8 cellular contexts compared by ENCODE assay signal in genomic region chr17:79294459-79295071, GRCh38.
DNase-seq lines count a peak whose midpoint lies in the region; ATAC-seq and TF ChIP-seq lines count a peak whose summit lies in the region.

No MANE protein-coding gene starts in this region.

- ATAC-seq in activated T-helper 17 cell treated with anti-CD3 and anti-CD28 coated beads, Interleukin-2, amount 50 U/mL, for 72 hours (replicated peaks) = no peak
- no peak for ATAC-seq in GM21390 (IDR thresholded peaks at IDR 0.05; ENCODE audit: unreplicated experiment)

- no peak overlapping the region for H3K9ac ChIP-seq in adipocyte (ENCODE audit: low read length)

- H3K27me3 ChIP-seq in adipocyte (replicated peaks; ENCODE audit: control insufficient read depth, insufficient read depth, low read length) = peaks cover 39% of the 10 kb centered on the region

- TF ChIP-seq CTCF in Calu3 (IDR thresholded peaks at IDR 0.05; ENCODE audit: unreplicated experiment) = no peak

- no TSS peak for BruUV-seq in Calu3 (replicated peaks; lab: Mats Ljungman, UMichigan)

- no peaks in the 10 kb centered on the region for H3K4me1 ChIP-seq in adipocyte (ENCODE audit: control insufficient read depth, insufficient read depth, low read length)

- H3K4me1 Mint-ChIP-seq in Calu3 (ENCODE audit: low read depth, unreplicated experiment) = no peaks in the 10 kb centered on the region
- H3K4me1 Mint-ChIP-seq in activated T-helper 17 cell treated with anti-CD3 and anti-CD28 coated beads, Interleukin-2, amount 50 U/mL, for 72 hours = no peaks in the 10 kb centered on the region

- H3K4me3 ChIP-seq in adipocyte (ENCODE audit: low read length) = no peak overlapping the region

- intact Hi-C loops in Calu3 (cut with micrococcal nuclease; ENCODE audit: unreplicated experiment) = no loop called here

- H3K27ac Mint-ChIP-seq in Calu3 (ENCODE audit: unreplicated experiment) = no peak overlapping the region
- no peak overlapping the region for H3K27ac Mint-ChIP-seq in activated T-helper 17 cell treated with anti-CD3 and anti-CD28 coated beads, Interleukin-2, amount 50 U/mL, for 72 hours

- CTCF ChIA-PET in Calu3 (lab: Charles Lee) = no interaction called here

- peaks cover 5% of the 10 kb centered on the region for H3K36me3 Mint-ChIP-seq in Calu3 (ENCODE audit: insufficient read depth, unreplicated experiment)
- H3K36me3 Mint-ChIP-seq in activated T-helper 17 cell treated with anti-CD3 and anti-CD28 coated beads, Interleukin-2, amount 50 U/mL, for 72 hours (ENCODE audit: low read depth) = no peaks in the 10 kb centered on the region

- H3K4me3 Mint-ChIP-seq in Calu3 (ENCODE audit: low read depth, unreplicated experiment) = no peak overlapping the region
- no peak overlapping the region for H3K4me3 Mint-ChIP-seq in activated T-helper 17 cell treated with anti-CD3 and anti-CD28 coated beads, Interleukin-2, amount 50 U/mL, for 72 hours

- H3K27me3 Mint-ChIP-seq in Calu3 (ENCODE audit: unreplicated experiment) = peaks cover 100% of the 10 kb centered on the region
- H3K27me3 Mint-ChIP-seq in activated T-helper 17 cell treated with anti-CD3 and anti-CD28 coated beads, Interleukin-2, amount 50 U/mL, for 72 hours = peaks cover 30% of the 10 kb centered on the region

- H3K36me3 ChIP-seq in adipocyte (ENCODE audit: control insufficient read depth, insufficient read depth, low read length, severe bottlenecking) = no peaks in the 10 kb centered on the region

- DNase-seq in Calu3 = peak; percentile 71
- peak; percentile 39 for DNase-seq in adipocyte (ENCODE audit: low read depth)
- peak; percentile 33 for DNase-seq in iris pigment epithelial cell (ENCODE audit: low read depth)
- DNase-seq in stimulated activated CD8-positive, alpha-beta memory T cell treated with anti-CD3 and anti-CD28 coated beads, Interleukin-2, amount 100 ng/mL, for 1 hour (ENCODE audit: low read depth in 2 of 2) = peak; percentile 12 to 23
- DNase-seq in NCI-H748 (lab: John Stamatoyannopoulos, UW; ENCODE audit: unreplicated experiment) = no peak

- no peaks in the 10 kb centered on the region for H3K9me3 ChIP-seq in adipocyte (ENCODE audit: control insufficient read depth, low read length)

- no peaks in the 10 kb centered on the region for H3K9me3 Mint-ChIP-seq in Calu3 (ENCODE audit: low read depth, unreplicated experiment)
- no peaks in the 10 kb centered on the region for H3K9me3 Mint-ChIP-seq in activated T-helper 17 cell treated with anti-CD3 and anti-CD28 coated beads, Interleukin-2, amount 50 U/mL, for 72 hours

TF ChIP-seq in PFSK-1, 5 proteins besides CTCF, POLR2A, EP300 and RAD21:
- TF ChIP-seq POLR2AphosphoS5 (IDR thresholded peaks at IDR 0.05; ENCODE audit: low read depth, low read length) (no peak), SIN3A (IDR thresholded peaks at IDR 0.05; ENCODE audit: borderline replicate concordance, insufficient read depth, low read length) (peak; percentile 58; the same call in 1 of the 2 replicates), REST (IDR thresholded peaks at IDR 0.05; ENCODE audit: insufficient read depth in 1 of 2, low read depth in 2 of 2, low read length in 2 of 2) (peak; percentile 97)
